ENCODE assay signal across 8 cellular contexts in genomic region chr16:28879841-28880588, GRCh38. TPM values are rescaled to one million over a fixed set of nuclear protein-coding genes. Genes with fewer than 3 reads are reported as not detected.
DNase-seq lines count a peak whose midpoint lies in the region; ATAC-seq and TF ChIP-seq lines count a peak whose summit lies in the region.

No MANE protein-coding gene starts in this region.

- no peaks in the 10 kb centered on the region for H3K9me3 Mint-ChIP-seq in activated naive CD8-positive, alpha-beta T cell (ENCODE audit: low read depth)

- no peak for TF ChIP-seq POLR2A in thyroid gland (IDR thresholded peaks at IDR 0.05)

- H3K27me3 ChIP-seq in cardiac muscle cell (no peaks in the 10 kb centered on the region), parathyroid adenoma (ENCODE audit: control insufficient read depth, insufficient read depth, low read length) (no peaks in the 10 kb centered on the region), thyroid gland (no peaks in the 10 kb centered on the region)

- intact Hi-C loops in thyroid gland (cut with DNase I): loop anchor here (5.0 kb wide), 2 partner anchors 47 to 62 kb away; partner anchors contain the start of gene RABEP2

- H3K4me3 ChIP-seq in GM08714 (ENCODE audit: low read length): peak overlapping the region; percentile 64
- H3K4me3 ChIP-seq in cardiac muscle cell: peak overlapping the region; percentile 65
- peak overlapping the region; percentile 66 for H3K4me3 ChIP-seq in parathyroid adenoma (ENCODE audit: low read depth, low read length)
- peak overlapping the region in 2 of 3 donors; percentile 44 to 54 for H3K4me3 ChIP-seq in thyroid gland (replicated peaks in 1 of 3)

- no peaks in the 10 kb centered on the region for H3K79me2 ChIP-seq in parathyroid adenoma

- H3K27ac ChIP-seq in cardiac muscle cell (peak overlapping the region; percentile 12), parathyroid adenoma (no peak overlapping the region), thyroid gland (no peak overlapping the region)

- no peaks in the 10 kb centered on the region for H3K36me3 Mint-ChIP-seq in activated naive CD8-positive, alpha-beta T cell

- H3K9me3 ChIP-seq in cardiac muscle cell (ENCODE audit: low read depth) (no peaks in the 10 kb centered on the region), parathyroid adenoma (ENCODE audit: control insufficient read depth, low read length) (no peaks in the 10 kb centered on the region), thyroid gland (no peaks in the 10 kb centered on the region)

- peak; percentile 87 for ATAC-seq in HG02588 (IDR thresholded peaks at IDR 0.05; ENCODE audit: unreplicated experiment)

- peaks cover 31% of the 10 kb centered on the region for H3K4me1 ChIP-seq in cardiac muscle cell (ENCODE audit: low read depth)
- H3K4me1 ChIP-seq in parathyroid adenoma: peaks cover 3% of the 10 kb centered on the region
- H3K4me1 ChIP-seq in thyroid gland: peaks cover 7 to 12% of the 10 kb centered on the region in 2 donors

- H3K36me3 ChIP-seq in cardiac muscle cell (no peaks in the 10 kb centered on the region), parathyroid adenoma (ENCODE audit: control insufficient read depth, insufficient read depth, low read length) (no peaks in the 10 kb centered on the region), thyroid gland (no peaks in the 10 kb centered on the region)

- 1 to 3% methylated on average over 14 to 44 of the region's 66 CpGs for WGBS in thyroid gland, 2 donors

- peaks cover 9% of the 10 kb centered on the region for H3K4me1 Mint-ChIP-seq in activated naive CD8-positive, alpha-beta T cell (ENCODE audit: low read depth)

- DNase-seq in NCI-H1105 treated with DMSO at 0.1 percent for 48 hours (lab: John Stamatoyannopoulos, UW) (peak; percentile 81), SKM-1 treated with dmso at 0.1 percent for 144 hours (lab: John Stamatoyannopoulos, UW; ENCODE audit: unreplicated experiment) (peak; percentile 84), cardiac muscle cell (ENCODE audit: low read depth in 1 of 2, low spot score in 1 of 2) (peak; percentile 86 to 94), thyroid gland (peak; percentile 76 to 78)

- TF ChIP-seq CTCF in cardiac muscle cell (IDR thresholded peaks at IDR 0.05; ENCODE audit: low read depth, low read length) (no peak), parathyroid adenoma (IDR thresholded peaks at IDR 0.05) (no peak), thyroid gland (IDR thresholded peaks at IDR 0.05) (peak in 3 of 6 experiments; percentile 5 to 23 (median 12))

- H3K27me3 Mint-ChIP-seq in activated naive CD8-positive, alpha-beta T cell: peaks cover 10% of the 10 kb centered on the region

- no peak overlapping the region for H3K9ac ChIP-seq in parathyroid adenoma

- H2AFZ ChIP-seq in parathyroid adenoma: peak overlapping the region; percentile 90

- peak overlapping the region; percentile 28 for H3K27ac Mint-ChIP-seq in activated naive CD8-positive, alpha-beta T cell

- peak overlapping the region; percentile 89 for H3K4me3 Mint-ChIP-seq in activated naive CD8-positive, alpha-beta T cell

- peak overlapping the region; percentile 99 for H3K4me2 ChIP-seq in parathyroid adenoma (ENCODE audit: low read length)

RNA-seq across cellular contexts. Expression of gene ATP2A1, which starts 1.7 kb away (rescaled TPM):
- total RNA-seq in cardiac muscle cell (2.6 and 2.7 TPM in 2 replicates), thyroid gland (1 to 10 TPM in 2 of 4 donors, under 1 TPM in 1, not detected in 1; 0.27 to 2.7 (median 2.3) TPM)
- polyA plus RNA-seq in cardiac muscle cell: 2.6 and 5.0 TPM in 2 replicates

RNA-seq across cellular contexts. Expression of gene SH2B1, which starts 16.4 kb away (rescaled TPM):
- total RNA-seq in cardiac muscle cell (79.5 and 92.0 TPM in 2 replicates), thyroid gland (10 to 100 TPM; 34.4 to 60.6 (median 38.8) TPM)
- 37.7 and 41.1 TPM in 2 replicates for polyA plus RNA-seq in cardiac muscle cell

RNA-seq across cellular contexts. Expression of gene TUFM, which starts 33.9 kb away (rescaled TPM):
- total RNA-seq in cardiac muscle cell (220 and 225 TPM in 2 replicates), thyroid gland (100 to 1,000 TPM in 3 of 4 donors, 10 to 100 TPM in 1; 95.7 to 172 (median 126) TPM)
- 305 and 359 TPM in 2 replicates for polyA plus RNA-seq in cardiac muscle cell

RNA-seq across cellular contexts. Expression of gene RABEP2, which starts 45.0 kb away (rescaled TPM):
- total RNA-seq in cardiac muscle cell (74.0 and 87.3 TPM in 2 replicates), thyroid gland (10 to 100 TPM; 36.7 to 55.8 (median 41.2) TPM)
- 30.8 and 34.4 TPM in 2 replicates for polyA plus RNA-seq in cardiac muscle cell

RNA-seq across cellular contexts. Expression of gene CD19, which starts 51.8 kb away (rescaled TPM):
- total RNA-seq in cardiac muscle cell (0.07 and 1.1 TPM in 2 replicates), thyroid gland (not detected)
- polyA plus RNA-seq in cardiac muscle cell: 1.3 TPM in 1 of 2 replicates, not detected in the other
